7 cellular contexts compared by ENCODE assay signal in the genomic region with DNA sequence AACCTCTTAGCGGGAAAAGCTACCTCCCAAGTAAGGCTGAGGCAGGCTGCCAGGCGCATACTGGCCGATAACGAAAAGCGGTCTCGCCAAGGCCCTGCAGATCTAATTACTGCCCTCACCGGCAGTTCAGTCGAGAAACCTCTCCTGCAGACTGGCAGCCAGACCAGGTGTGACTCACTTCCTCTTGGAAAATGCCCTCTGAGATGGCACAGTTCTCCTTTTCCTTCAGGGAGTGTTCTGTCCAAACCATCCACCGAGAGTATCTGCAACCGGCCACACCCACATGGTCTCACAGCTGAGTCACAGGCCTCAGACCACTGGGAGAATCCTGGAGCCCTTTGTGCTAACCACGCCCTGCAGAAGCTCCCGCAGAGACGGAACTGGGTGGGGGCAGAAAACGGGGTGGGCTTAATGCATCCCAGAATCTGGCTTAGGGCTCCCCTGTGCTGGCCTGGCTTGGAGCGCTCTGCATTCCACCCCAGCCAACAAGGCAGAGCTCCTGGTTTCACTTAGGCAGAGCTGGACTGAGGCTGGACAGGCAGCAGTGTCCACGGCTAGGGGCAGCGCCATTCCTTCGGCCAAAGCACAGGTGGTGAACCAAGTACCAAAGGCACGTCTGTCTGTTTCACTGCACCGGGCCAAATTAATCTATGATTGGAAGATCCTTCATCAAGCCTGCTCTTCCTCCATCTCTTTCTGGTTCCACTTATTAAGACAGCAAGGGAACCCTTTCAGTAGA. TPM values are rescaled to one million over a fixed set of nuclear protein-coding genes. Genes with fewer than 3 reads are reported as not detected.
DNase-seq lines count a peak whose midpoint lies in the region; TF ChIP-seq lines count a peak whose summit lies in the region.

No MANE protein-coding gene starts in this region.

- H3K27me3 ChIP-seq in GM23248 (replicated peaks; ENCODE audit: insufficient read depth) = no peaks in the 10 kb centered on the region
- no peaks in the 10 kb centered on the region for H3K27me3 ChIP-seq in parathyroid adenoma (ENCODE audit: control insufficient read depth, insufficient read depth, low read length)
- peaks cover 99% of the 10 kb centered on the region for H3K27me3 ChIP-seq in WERI-Rb-1 (ENCODE audit: insufficient read depth, low read depth, severe bottlenecking)

- peaks cover 61% of the 10 kb centered on the region for H3K4me1 ChIP-seq in GM23248 (ENCODE audit: insufficient read depth)
- peaks cover 9% of the 10 kb centered on the region for H3K4me1 ChIP-seq in parathyroid adenoma

- H3K4me3 ChIP-seq in GM23248 = peak overlapping the region; percentile 97
- H3K4me3 ChIP-seq in parathyroid adenoma (ENCODE audit: low read depth, low read length) = peak overlapping the region; percentile 58
- H3K4me3 ChIP-seq in WERI-Rb-1 (ENCODE audit: low read depth, low read length) = no peak overlapping the region

- H2AFZ ChIP-seq in GM23248 (peak overlapping the region; percentile 53), parathyroid adenoma (peak overlapping the region; percentile 86)

- no peaks in the 10 kb centered on the region for H3K36me3 Mint-ChIP-seq in activated naive CD8-positive, alpha-beta T cell

- intact Hi-C loops in cardiac septum (cut with DNase I) = loop anchor here (1.0 to 2.0 kb wide), 2 partner anchors 42 to 46 kb away; no protein-coding TSS in a partner anchor

- H3F3A ChIP-seq in GM23248 (ENCODE audit: insufficient read depth) = peaks cover 69% of the 10 kb centered on the region

- peak overlapping the region; percentile 94 for H3K4me3 Mint-ChIP-seq in activated naive CD8-positive, alpha-beta T cell

- in situ Hi-C loops in GM23248 (cut with MboI) = no loop called here

- H3K9me3 ChIP-seq in GM23248 (ENCODE audit: low read depth) = no peaks in the 10 kb centered on the region
- no peaks in the 10 kb centered on the region for H3K9me3 ChIP-seq in parathyroid adenoma (ENCODE audit: control insufficient read depth, low read length)
- H3K9me3 ChIP-seq in WERI-Rb-1 (ENCODE audit: severe bottlenecking) = peaks cover 27% of the 10 kb centered on the region

- H3K9ac ChIP-seq in GM23248 = peak overlapping the region; percentile 99
- no peak overlapping the region for H3K9ac ChIP-seq in parathyroid adenoma

- H3K4me1 Mint-ChIP-seq in activated naive CD8-positive, alpha-beta T cell (ENCODE audit: low read depth) = peaks cover 66% of the 10 kb centered on the region

- peaks cover 42% of the 10 kb centered on the region for H3K79me2 ChIP-seq in GM23248 (ENCODE audit: insufficient read depth)
- no peaks in the 10 kb centered on the region for H3K79me2 ChIP-seq in parathyroid adenoma

- TF ChIP-seq CTCF in parathyroid adenoma (IDR thresholded peaks at IDR 0.05) (no peak), WERI-Rb-1 (IDR thresholded peaks at IDR 0.05; ENCODE audit: low read depth, low read length) (no peak)

- no peaks in the 10 kb centered on the region for H3K9me3 Mint-ChIP-seq in activated naive CD8-positive, alpha-beta T cell (ENCODE audit: low read depth)

- DNase-seq in GM23248 (peak; percentile 99), NCI-H748 treated with DMSO at 0.1 percent for 48 hours (lab: John Stamatoyannopoulos, UW) (peak; percentile 51), cardiac septum (ENCODE audit: low spot score) (peak; percentile 88), WERI-Rb-1 (no peak), SK-N-DZ (ENCODE audit: low spot score) (no peak)

- peak overlapping the region; percentile 89 for H3K4me2 ChIP-seq in GM23248 (ENCODE audit: unreplicated experiment)
- peak overlapping the region; percentile 11 for H3K4me2 ChIP-seq in parathyroid adenoma (ENCODE audit: low read length)

- H3K27me3 Mint-ChIP-seq in activated naive CD8-positive, alpha-beta T cell = no peaks in the 10 kb centered on the region

- H4K20me1 ChIP-seq in GM23248 (ENCODE audit: insufficient read depth) = no peaks in the 10 kb centered on the region

- H3K27ac ChIP-seq in GM23248 (peak overlapping the region; percentile 98), parathyroid adenoma (no peak overlapping the region), WERI-Rb-1 (no peak overlapping the region)

- H3K36me3 ChIP-seq in GM23248 (ENCODE audit: low read depth) (no peaks in the 10 kb centered on the region), parathyroid adenoma (ENCODE audit: control insufficient read depth, insufficient read depth, low read length) (no peaks in the 10 kb centered on the region), WERI-Rb-1 (no peaks in the 10 kb centered on the region)

- peak overlapping the region; percentile 91 for H3K27ac Mint-ChIP-seq in activated naive CD8-positive, alpha-beta T cell

- WGBS in GM23248 (ENCODE audit: low coverage in 1 of 2, low lambda C conversion rate in 2 of 2, missing lambda C conversion rate in 2 of 2), 2 experiments = 0 to 1% methylated on average over 20 of the region's 20 CpGs

- no peaks in the 10 kb centered on the region for H3K9me2 ChIP-seq in GM23248 (ENCODE audit: insufficient read depth)

RNA-seq across cellular contexts. Expression of a gene that starts 1.1 kb away (rescaled TPM):
- total RNA-seq in GM23248 (2014; rRNA removed; shearing (Covaris generic)) = 60.5 and 60.7 TPM in 2 replicates
- 1,024 and 1,043 TPM in 2 replicates for polyA plus RNA-seq in GM23248 (2016; fragmentation: Nextera tagmentation; extraction: Ambion mirVana)
- 131 TPM for total RNA-seq in cardiac septum
- not detected in 2 replicates for polyA plus RNA-seq in SK-N-DZ (2014; cell fraction: cytosol; rRNA removed)
- not detected in 2 replicates for polyA plus RNA-seq in SK-N-DZ (2014; cell fraction: nucleus; rRNA removed)

RNA-seq across cellular contexts. Expression of a gene that starts 44.3 kb away (rescaled TPM):
- total RNA-seq in GM23248 (2014; rRNA removed; shearing (Covaris generic)) = 460 and 612 TPM in 2 replicates
- 4,050 and 4,052 TPM in 2 replicates for polyA plus RNA-seq in GM23248 (2016; fragmentation: Nextera tagmentation; extraction: Ambion mirVana)
- total RNA-seq in cardiac septum = 90.8 TPM
- 34.7 and 36.6 TPM in 2 replicates for polyA plus RNA-seq in SK-N-DZ (2014; cell fraction: cytosol; rRNA removed)
- 2.8 and 5.4 TPM in 2 replicates for polyA plus RNA-seq in SK-N-DZ (2014; cell fraction: nucleus; rRNA removed)

Comparison
In these comparisons a context has a peak if more than half of its experiments do, and no peak if none do; other contexts are left out.
1. DNase-seq: peak in GM23248 (single experiment), NCI-H748 treated with DMSO at 0.1 percent for 48 hours (single experiment) and cardiac septum (single experiment); none in WERI-Rb-1 (single experiment) and SK-N-DZ (single experiment).